ENCODE assay signal across 8 cellular contexts in genomic region chr6:154276810-154277577, GRCh38.
DNase-seq lines count a peak whose midpoint lies in the region; TF ChIP-seq lines count a peak whose summit lies in the region.

No MANE protein-coding gene starts in this region.

- no peak overlapping the region for H3K4me3 ChIP-seq in fibroblast of pulmonary artery (replicated peaks; ENCODE audit: low read depth, low read length)

- H3K27me3 ChIP-seq in H9 (ENCODE audit: insufficient read depth, low read length) = no peaks in the 10 kb centered on the region

- no peaks in the 10 kb centered on the region for H3K4me1 ChIP-seq in H9 (ENCODE audit: insufficient read depth, low read length)

- no peak for DNase-seq in activated naive CD4-positive, alpha-beta T cell treated with anti-CD3 and anti-CD28 coated beads for 36 hours
- DNase-seq in activated naive CD4-positive, alpha-beta T cell treated with anti-CD3 and anti-CD28 coated beads, Interleukin-2, amount 50 U/mL, for 16 hours = no peak
- DNase-seq in H9 (no peak), NCI-H1048 (lab: John Stamatoyannopoulos, UW) (peak; percentile 63), fibroblast of pulmonary artery (ENCODE audit: low read depth) (peak; percentile 69), renal cortical epithelial cell (ENCODE audit: low read depth) (peak; percentile 81)
- no peak for DNase-seq in T-helper 2 cell treated with Interferon-gamma antibody and Interleukin-4, amounts not matched to agents 5 μg/mL and 100 μg/mL, for 36 hours (ENCODE audit: low spot score)
- no peak for DNase-seq in activated CD4-positive, alpha-beta T cell treated with anti-CD3 and anti-CD28 coated beads, Interleukin-2, amount 50 U/mL, for 1 hour

- no peaks in the 10 kb centered on the region for H3K23me2 ChIP-seq in H9 (ENCODE audit: insufficient read length, low read depth, low read length, poor library complexity, severe bottlenecking)

- H3K27me3 Mint-ChIP-seq in activated naive CD4-positive, alpha-beta T cell treated with anti-CD3 and anti-CD28 coated beads for 36 hours (ENCODE audit: low read depth) = no peaks in the 10 kb centered on the region
- H3K27me3 Mint-ChIP-seq in H9 (ENCODE audit: low read depth) = no peaks in the 10 kb centered on the region
- peaks cover 19% of the 10 kb centered on the region for H3K27me3 Mint-ChIP-seq in T-helper 2 cell treated with Interferon-gamma antibody and Interleukin-4, amounts not matched to agents 5 μg/mL and 100 μg/mL, for 36 hours (ENCODE audit: low read depth)

- no peak overlapping the region for H4K5ac ChIP-seq in H9 (ENCODE audit: insufficient read length, low read depth, low read length)

- intact Hi-C loops in activated naive CD4-positive, alpha-beta T cell treated with anti-CD3 and anti-CD28 coated beads for 36 hours (cut with micrococcal nuclease) = loop anchor here (1.0 to 5.0 kb wide), 6 partner anchors 27 to 1045 kb away; no protein-coding TSS in a partner anchor

- no peak overlapping the region for H2BK15ac ChIP-seq in H9 (ENCODE audit: low read depth, low read length)

- no CpG with 5 or more reads among the region's 11 CpGs for WGBS in H9 (ENCODE audit: extremely low coverage, insufficient read length, low lambda C conversion rate)

- H2AK5ac ChIP-seq in H9 (ENCODE audit: insufficient read length, low read length) = no peak overlapping the region

- CTCF ChIA-PET in activated naive CD4-positive, alpha-beta T cell treated with anti-CD3 and anti-CD28 coated beads for 36 hours (lab: Charles Lee) = interaction anchor here (0.6 to 7.6 kb wide), 37 partner anchors 9 to 469 kb away, joined by 3 to 102 read pairs (median 5); no protein-coding TSS in a partner anchor

- peak; percentile 58; the same call in 2 of the 3 replicates for TF ChIP-seq CTCF in H9 (conservative IDR thresholded peaks at IDR 0.05)
- TF ChIP-seq CTCF in fibroblast of pulmonary artery (IDR thresholded peaks at IDR 0.05; ENCODE audit: low read length, missing control alignments) = peak; percentile 68

- no peak overlapping the region for H2AFZ ChIP-seq in H9 (ENCODE audit: low read length)

- H3T11ph ChIP-seq in H9 (ENCODE audit: low read length) = no peak overlapping the region

- H4K20me1 ChIP-seq in H9 (ENCODE audit: control insufficient read depth, insufficient read depth, insufficient read length) = no peaks in the 10 kb centered on the region

- H2BK120ac ChIP-seq in H9 (ENCODE audit: low read depth, low read length, poor library complexity, severe bottlenecking) = no peak overlapping the region

- no peaks in the 10 kb centered on the region for H3K79me1 ChIP-seq in H9 (ENCODE audit: insufficient read depth, low read depth, low read length, poor library complexity, severe bottlenecking)

- no peak overlapping the region for H3K4ac ChIP-seq in H9 (ENCODE audit: low read depth, low read length)

- H3K79me2 ChIP-seq in H9 (ENCODE audit: insufficient read depth, low read length) = no peaks in the 10 kb centered on the region

- H3K9ac ChIP-seq in H9 (ENCODE audit: extremely low read depth, insufficient read length, low read length) = no peak overlapping the region

- no peak overlapping the region for H3K23ac ChIP-seq in H9 (ENCODE audit: insufficient read length, low read depth, low read length)

- peak overlapping the region; percentile 65 for H3K4me3 Mint-ChIP-seq in activated naive CD4-positive, alpha-beta T cell treated with anti-CD3 and anti-CD28 coated beads for 36 hours
- no peak overlapping the region for H3K4me3 Mint-ChIP-seq in H9
- H3K4me3 Mint-ChIP-seq in T-helper 2 cell treated with Interferon-gamma antibody and Interleukin-4, amounts not matched to agents 5 μg/mL and 100 μg/mL, for 36 hours = peak overlapping the region; percentile 64

- no peak overlapping the region for H2BK5ac ChIP-seq in H9 (ENCODE audit: insufficient read length, low read length)

- no peak overlapping the region for H3K27ac Mint-ChIP-seq in activated naive CD4-positive, alpha-beta T cell treated with anti-CD3 and anti-CD28 coated beads for 36 hours
- no peak overlapping the region for H3K27ac Mint-ChIP-seq in H9
- H3K27ac Mint-ChIP-seq in T-helper 2 cell treated with Interferon-gamma antibody and Interleukin-4, amounts not matched to agents 5 μg/mL and 100 μg/mL, for 36 hours = no peak overlapping the region

- H3K4me2 ChIP-seq in H9 (ENCODE audit: insufficient read depth, insufficient read length, low read length) = no peak overlapping the region

- H3K9me3 ChIP-seq in H9 (ENCODE audit: control insufficient read depth, low read depth, low read length) = no peaks in the 10 kb centered on the region

- H3K36me3 Mint-ChIP-seq in activated naive CD4-positive, alpha-beta T cell treated with anti-CD3 and anti-CD28 coated beads for 36 hours (ENCODE audit: low read depth) = no peaks in the 10 kb centered on the region
- no peaks in the 10 kb centered on the region for H3K36me3 Mint-ChIP-seq in H9 (ENCODE audit: insufficient read depth in 1 of 3, low read depth in 3 of 3)
- no peaks in the 10 kb centered on the region for H3K36me3 Mint-ChIP-seq in T-helper 2 cell treated with Interferon-gamma antibody and Interleukin-4, amounts not matched to agents 5 μg/mL and 100 μg/mL, for 36 hours (ENCODE audit: low read depth)

- H2BK20ac ChIP-seq in H9 (ENCODE audit: low read depth, low read length, poor library complexity, severe bottlenecking) = no peak overlapping the region

- H3K4me1 Mint-ChIP-seq in activated naive CD4-positive, alpha-beta T cell treated with anti-CD3 and anti-CD28 coated beads for 36 hours (ENCODE audit: low read depth) = peaks cover 34% of the 10 kb centered on the region
- H3K4me1 Mint-ChIP-seq in H9 = 0 out of 4 replicates have a peak, but pooled peaks cover 0 to 2% of the 10 kb centered on the region in 2 experiments
- H3K4me1 Mint-ChIP-seq in T-helper 2 cell treated with Interferon-gamma antibody and Interleukin-4, amounts not matched to agents 5 μg/mL and 100 μg/mL, for 36 hours (ENCODE audit: low read depth) = peaks cover 20% of the 10 kb centered on the region

- no peak overlapping the region for H4K91ac ChIP-seq in H9 (ENCODE audit: insufficient read length, low read depth, low read length)

- H3K27ac ChIP-seq in H9 (ENCODE audit: insufficient read length, low read depth, low read length) = no peak overlapping the region

- no peak overlapping the region for H3K56ac ChIP-seq in H9 (ENCODE audit: insufficient read length, low read depth, low read length)

- H4K8ac ChIP-seq in H9 (replicated peaks; ENCODE audit: insufficient read length, low read depth, low read length) = no peak overlapping the region

- H3K9me3 Mint-ChIP-seq in activated naive CD4-positive, alpha-beta T cell treated with anti-CD3 and anti-CD28 coated beads for 36 hours = no peaks in the 10 kb centered on the region
- no peaks in the 10 kb centered on the region for H3K9me3 Mint-ChIP-seq in H9
- no peaks in the 10 kb centered on the region for H3K9me3 Mint-ChIP-seq in T-helper 2 cell treated with Interferon-gamma antibody and Interleukin-4, amounts not matched to agents 5 μg/mL and 100 μg/mL, for 36 hours

- no peak overlapping the region for H3K14ac ChIP-seq in H9 (ENCODE audit: insufficient read depth, low read length)

- no peak overlapping the region for H3K18ac ChIP-seq in H9 (ENCODE audit: insufficient read length, low read depth, low read length)

- no peak overlapping the region for H2BK12ac ChIP-seq in H9 (ENCODE audit: insufficient read length, low read depth, low read length)

Comparison
In these comparisons a context has a peak if more than half of its experiments do, and no peak if none do; other contexts are left out.
1. DNase-seq: peak in NCI-H1048 (single experiment), fibroblast of pulmonary artery (single experiment) and renal cortical epithelial cell (single experiment); none in activated naive CD4-positive, alpha-beta T cell treated with anti-CD3 and anti-CD28 coated beads for 36 hours (single experiment), activated naive CD4-positive, alpha-beta T cell treated with anti-CD3 and anti-CD28 coated beads, Interleukin-2, amount 50 U/mL, for 16 hours (single experiment), H9 (single experiment), T-helper 2 cell treated with Interferon-gamma antibody and Interleukin-4, amounts not matched to agents 5 μg/mL and 100 μg/mL, for 36 hours (single experiment) and activated CD4-positive, alpha-beta T cell treated with anti-CD3 and anti-CD28 coated beads, Interleukin-2, amount 50 U/mL, for 1 hour (single experiment).
2. H3K4me3 Mint-ChIP-seq: peak in activated naive CD4-positive, alpha-beta T cell treated with anti-CD3 and anti-CD28 coated beads for 36 hours (single experiment) and T-helper 2 cell treated with Interferon-gamma antibody and Interleukin-4, amounts not matched to agents 5 μg/mL and 100 μg/mL, for 36 hours (single experiment); none in H9 (0 of 2).